8 cellular contexts compared by ENCODE assay signal in the genomic region with DNA sequence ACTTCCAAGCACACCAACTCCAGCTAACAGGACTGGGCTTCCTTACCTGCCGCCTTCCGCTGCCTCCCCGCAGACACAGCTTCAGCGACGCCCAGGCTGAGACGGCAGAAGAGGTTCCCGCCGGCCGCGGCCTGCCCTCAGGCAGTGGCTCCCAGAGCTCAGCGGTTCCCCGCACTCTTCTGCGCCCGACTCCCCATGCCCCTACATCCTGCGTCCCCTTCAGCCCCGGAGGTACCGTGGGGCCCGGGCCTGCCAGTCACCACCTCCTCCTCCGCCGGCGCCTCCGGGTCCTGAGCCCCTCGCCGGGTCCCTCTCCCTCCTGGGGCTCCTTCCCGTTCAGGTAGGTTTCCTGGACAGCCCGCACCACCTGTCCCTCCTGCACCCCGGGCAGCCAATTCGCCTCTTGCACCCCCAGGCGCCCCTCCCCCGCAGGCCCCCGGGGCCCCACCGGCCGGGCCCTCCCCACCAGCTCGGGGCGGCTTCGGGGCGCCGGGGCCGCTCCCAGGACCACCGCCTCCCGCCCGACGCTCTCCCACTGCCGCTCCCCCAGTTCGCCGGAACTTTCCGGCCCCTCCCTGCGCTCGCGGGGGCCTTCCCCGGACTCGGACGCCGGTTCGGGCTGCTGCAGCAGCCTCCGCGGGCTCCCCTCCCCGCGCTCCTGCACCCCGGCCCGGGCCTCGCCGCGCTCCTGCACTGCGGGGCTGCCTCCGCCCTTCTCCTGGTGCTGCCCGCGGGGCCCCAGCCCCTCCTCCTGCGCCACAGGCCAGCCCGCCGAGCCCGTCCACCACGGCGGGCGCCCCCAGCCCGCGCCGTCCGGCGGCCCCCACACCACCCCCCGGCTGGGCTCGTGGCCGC. TPM values are rescaled to one million over a fixed set of nuclear protein-coding genes. Genes with fewer than 3 reads are reported as not detected.
DNase-seq lines count a peak whose midpoint lies in the region; ATAC-seq and TF ChIP-seq lines count a peak whose summit lies in the region.

A gene (minus strand): TSS at position 113 of the 855 bp plus-strand sequence. CDS start 19,963 bp downstream, outside the sequence.

- intact Hi-C loops in CD14-positive monocyte (cut with micrococcal nuclease) = loop anchor here (2.0 to 10.0 kb wide), 5 partner anchors 14 to 1324 kb away; a partner anchor contains a TSS
- intact Hi-C loops in activated CD8-positive, alpha-beta T cell treated with anti-CD3 and anti-CD28 coated beads for 36 hours (cut with micrococcal nuclease) = no loop called here
- intact Hi-C loops in tibial artery (cut with DNase I; ENCODE audit: low total_unique reads) = no loop called here

- peak within 1 kb of the TSS; percentile 15; the same call in 1 of the 2 replicates for H3K9ac ChIP-seq in HUES64 (ENCODE audit: low read depth, low read length)

- TF ChIP-seq CTCF in CD14-positive monocyte (IDR thresholded peaks at IDR 0.05) (no peak), tibial artery (IDR thresholded peaks at IDR 0.05) (no peak)
- TF ChIP-seq CTCF in activated CD8-positive, alpha-beta T cell treated with anti-CD3 and anti-CD28 coated beads for 36 hours (IDR thresholded peaks at IDR 0.05) = no peak

- POLR2A ChIA-PET in activated CD8-positive, alpha-beta T cell treated with anti-CD3 and anti-CD28 coated beads for 36 hours (lab: Charles Lee) = interaction anchor here (0.9 to 4.0 kb wide), 6 partner anchors 12 to 370 kb away, joined by 3 to 77 read pairs (median 4); no protein-coding TSS in a partner anchor

- peak within 1 kb of the TSS; percentile 99 to 100 (median 99) for H3K27ac Mint-ChIP-seq in CD14-positive monocyte
- peak within 1 kb of the TSS; percentile 99 for H3K27ac Mint-ChIP-seq in activated CD8-positive, alpha-beta T cell treated with anti-CD3 and anti-CD28 coated beads for 36 hours

- H3K4me3 ChIP-seq in HUES64 (ENCODE audit: low read length) (peak within 1 kb of the TSS; percentile 70), muscle layer of duodenum (ENCODE audit: low read depth in 1 of 2, low read length in 2 of 2) (peak within 1 kb of the TSS; percentile 55 to 78), tibial artery (peak within 1 kb of the TSS; percentile 82 to 92)

- in situ Hi-C loops in endometrial microvascular endothelial cells (cut with HindIII; ENCODE audit: inconsistent ontology term, low pct_unique_long_range_greater_than_20kb, low sequenced_read_pairs) = no loop called here

- H3K4me1 Mint-ChIP-seq in CD14-positive monocyte = peaks cover 50% of the 10 kb centered on the region
- peaks cover 48% of the 10 kb centered on the region for H3K4me1 Mint-ChIP-seq in activated CD8-positive, alpha-beta T cell treated with anti-CD3 and anti-CD28 coated beads for 36 hours (ENCODE audit: low read depth)

- H3K9me3 Mint-ChIP-seq in CD14-positive monocyte = peaks cover 0 to 1% (median 0%) of the 10 kb centered on the region in 7 donors
- H3K9me3 Mint-ChIP-seq in activated CD8-positive, alpha-beta T cell treated with anti-CD3 and anti-CD28 coated beads for 36 hours = no peaks in the 10 kb centered on the region

- peaks cover 18% of the 10 kb centered on the region for H3K4me1 ChIP-seq in HUES64 (ENCODE audit: insufficient read depth, low read length)
- peaks cover 0 to 34% of the 10 kb centered on the region in 2 donors for H3K4me1 ChIP-seq in muscle layer of duodenum (ENCODE audit: control insufficient read depth in 1 of 2, insufficient read depth in 2 of 2, low read length in 2 of 2)
- peaks cover 0 to 34% (median 30%) of the 10 kb centered on the region in 4 donors for H3K4me1 ChIP-seq in tibial artery

- H3K27me3 ChIP-seq in HUES64 (ENCODE audit: insufficient read depth, low read length) (peaks cover 17% of the 10 kb centered on the region), muscle layer of duodenum (ENCODE audit: low read depth, low read length) (no peaks in the 10 kb centered on the region), tibial artery (no peaks in the 10 kb centered on the region)

- ATAC-seq in GM21367 (IDR thresholded peaks at IDR 0.05; ENCODE audit: unreplicated experiment) = peak; percentile 8
- peak; percentile 7 for ATAC-seq in activated CD8-positive, alpha-beta T cell treated with anti-CD3 and anti-CD28 coated beads for 36 hours

- peak within 1 kb of the TSS; percentile 95 to 96 for H3K4me3 Mint-ChIP-seq in CD14-positive monocyte
- peak within 1 kb of the TSS; percentile 82 for H3K4me3 Mint-ChIP-seq in activated CD8-positive, alpha-beta T cell treated with anti-CD3 and anti-CD28 coated beads for 36 hours

- H3K9me3 ChIP-seq in HUES64 (ENCODE audit: insufficient read depth, low read depth, low read length) (no peaks in the 10 kb centered on the region), muscle layer of duodenum (ENCODE audit: control insufficient read depth in 1 of 2, low read length in 2 of 2) (no peaks in the 10 kb centered on the region), tibial artery (no peaks in the 10 kb centered on the region)

- peaks cover 0 to 1% (median 1%) of the 10 kb centered on the region in 3 donors for H3K27me3 Mint-ChIP-seq in CD14-positive monocyte (ENCODE audit: low read depth in 3 of 3)
- H3K27me3 Mint-ChIP-seq in activated CD8-positive, alpha-beta T cell treated with anti-CD3 and anti-CD28 coated beads for 36 hours = no peaks in the 10 kb centered on the region

- H3K27ac ChIP-seq in HUES64 (ENCODE audit: low read depth, low read length) (no peak within 1 kb of the TSS), muscle layer of duodenum (ENCODE audit: low read length) (no peak within 1 kb of the TSS), tibial artery (peak within 1 kb of the TSS; percentile 28 to 66)

- peak; percentile 41 for DNase-seq in CD14-positive monocyte (ENCODE audit: low spot score)
- DNase-seq in activated CD8-positive, alpha-beta T cell treated with anti-CD3 and anti-CD28 coated beads for 36 hours = peak; percentile 60
- no peak for DNase-seq in tibial artery
- no peak for DNase-seq in NCI-H2171 (lab: John Stamatoyannopoulos, UW)

- H3K36me3 ChIP-seq in HUES64 (ENCODE audit: insufficient read depth, low read length) = no peaks in the 10 kb centered on the region
- H3K36me3 ChIP-seq in muscle layer of duodenum (ENCODE audit: control insufficient read depth in 1 of 2, insufficient read depth in 2 of 2, low read length in 2 of 2) = no peaks in the 10 kb centered on the region
- no peaks in the 10 kb centered on the region for H3K36me3 ChIP-seq in tibial artery

- CTCF ChIA-PET in activated CD8-positive, alpha-beta T cell treated with anti-CD3 and anti-CD28 coated beads for 36 hours (lab: Charles Lee) = interaction anchor here (1.4 to 4.6 kb wide), 4 partner anchors 14 to 54 kb away, joined by 4 to 89 read pairs (median 10); no protein-coding TSS in a partner anchor

- under 1% methylated on average over 83 of the region's 83 CpGs for WGBS in HUES64

- peaks cover 12 to 15% of the 10 kb centered on the region in 2 donors for H3K36me3 Mint-ChIP-seq in CD14-positive monocyte
- peaks cover 9% of the 10 kb centered on the region for H3K36me3 Mint-ChIP-seq in activated CD8-positive, alpha-beta T cell treated with anti-CD3 and anti-CD28 coated beads for 36 hours (ENCODE audit: low read depth)

RNA-seq across cellular contexts. Expression of the gene that starts here (rescaled TPM):
- polyA plus RNA-seq in CD14-positive monocyte = 1 to 10 TPM in 1 of 2 donors, under 1 TPM in 1; 0.84 to 1.8 TPM
- 14.5 TPM for polyA plus RNA-seq in HUES64 (2013, experiment 1 of 2)
- polyA plus RNA-seq in HUES64 (2013, experiment 2 of 2) = 14.1 TPM
- 10 to 100 TPM; 41.9 to 43.0 TPM for total RNA-seq in activated CD8-positive, alpha-beta T cell treated with anti-CD3 and anti-CD28 coated beads for 36 hours
- 10.6 TPM for total RNA-seq in endometrial microvascular endothelial cells (ENCODE audit: inconsistent ontology term)

Comparison
In these comparisons a context has a peak if more than half of its experiments do, and no peak if none do; other contexts are left out.
1. DNase-seq: peak in CD14-positive monocyte (single experiment) and activated CD8-positive, alpha-beta T cell treated with anti-CD3 and anti-CD28 coated beads for 36 hours (single experiment); none in tibial artery (0 of 2) and NCI-H2171 (single experiment).
2. H3K27ac ChIP-seq: peak in tibial artery (2 of 2); none in HUES64 (single experiment) and muscle layer of duodenum (single experiment).
3. intact Hi-C loops: an anchor here in CD14-positive monocyte (2.0 to 10.0 kb wide); none called in activated CD8-positive, alpha-beta T cell treated with anti-CD3 and anti-CD28 coated beads for 36 hours and tibial artery.
4. Peak in every context shown above with its lines, with median percentiles within 50 percentile points of each other: H3K4me3 ChIP-seq.